25 cellular contexts compared by ENCODE assay signal in the genomic region with DNA sequence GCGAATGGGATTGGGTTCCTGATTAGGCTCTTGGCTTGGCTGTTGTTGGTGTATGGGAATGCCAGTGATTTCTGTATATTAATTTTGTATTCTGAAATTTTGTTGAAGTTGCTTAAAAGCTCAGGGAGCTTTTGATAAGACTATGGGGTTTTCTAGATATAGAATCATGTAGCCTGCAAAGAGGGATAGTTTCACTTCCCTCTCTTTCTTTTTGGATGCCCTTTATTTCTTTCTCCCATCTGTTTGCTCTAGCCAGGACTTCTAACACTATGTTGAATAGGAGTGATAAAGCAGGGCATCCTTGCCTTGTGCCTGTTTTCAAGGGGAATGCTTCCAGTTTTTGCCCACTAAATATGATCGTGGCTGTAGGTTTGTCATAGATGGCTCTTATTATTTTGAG.
"Had no signal": no experiment of that assay in that cellular context is flagged by ENCODE, and none has a peak within 500 bp of the region (broad histone marks: within the 10 kb centered on the region; RNA-seq: fewer than 3 reads in every experiment).

No MANE protein-coding gene starts in this region.

- H3K4me3 Mint-ChIP-seq: activated CD8-positive, alpha-beta T cell treated with anti-CD3 and anti-CD28 coated beads, Interleukin-2, amount 10 ng/mL, durations not matched to agents 7 days and 5 days; activated naive CD8-positive, alpha-beta T cell treated with anti-CD3 and anti-CD28 coated beads, Interleukin-2, amount 50 U/mL, for 24 hours; brain; central memory CD8-positive, alpha-beta T cell; T-helper 1 cell treated with Interleukin-12 subunit alpha and Interleukin-12 subunit beta and Interleukin-4 antibody, amounts not matched to agents 30 μg/mL and 1 μg/mL, for 36 hours; WTC11 had no signal

- H3K9me3 Mint-ChIP-seq: central memory CD8-positive, alpha-beta T cell had no signal

- H3K27ac ChIP-seq: RWPE1 had no signal

- H3K4me1 Mint-ChIP-seq: brain; central memory CD8-positive, alpha-beta T cell; WTC11 had no signal

- ATAC-seq: activated naive CD4-positive, alpha-beta T cell treated with anti-CD3 and anti-CD28 coated beads, Interleukin-2, amount 50 U/mL, for 72 hours; activated naive CD8-positive, alpha-beta T cell treated with anti-CD3 and anti-CD28 coated beads, Interleukin-2, amount 50 U/mL, for 24 hours; Panc1; WTC11 had no signal

- H3K36me3 Mint-ChIP-seq: brain had no signal

- DNase-seq: activated CD4-positive, alpha-beta T cell treated with anti-CD3 and anti-CD28 coated beads for 48 hours; activated CD4-positive, alpha-beta T cell treated with anti-CD3 and anti-CD28 coated beads, Interleukin-2, amount 50 U/mL, for 4 hours; activated CD4-positive, CD25-positive, alpha-beta regulatory T cell treated with anti-CD3 and anti-CD28 coated beads, Interleukin-2, amount 50 U/mL, for 72 hours; activated CD8-positive, alpha-beta memory T cell treated with anti-CD3 and anti-CD28 coated beads, Interleukin-2, amount 50 U/mL, for 48 hours; activated CD8-positive, alpha-beta T cell treated with anti-CD3 and anti-CD28 coated beads, Interleukin-2, amount 10 ng/mL, durations not matched to agents 7 days and 5 days; activated effector memory CD4-positive, alpha-beta T cell treated with Interleukin-2 at 50 U/mL for 16 hours; activated naive CD4-positive, alpha-beta T cell; activated naive CD8-positive, alpha-beta T cell treated with anti-CD3 and anti-CD28 coated beads, Interleukin-2, amount 50 U/mL, for 24 hours; activated T-cell treated with anti-CD3 and anti-CD28 coated beads, Interleukin-2, amount 50 U/mL, for 1 hour; amniotic stem cell; KG1; NCI-H1048; NCI-H146; NCI-H187 treated with DMSO at 0.1 percent for 48 hours; NCI-H2081 treated with DMSO at 0.1 percent for 48 hours; NCI-H446; NCI-H524; Right ventricle myocardium superior had no signal

- H3K27ac Mint-ChIP-seq: activated naive CD4-positive, alpha-beta T cell treated with anti-CD3 and anti-CD28 coated beads, Interleukin-2, amount 50 U/mL, for 72 hours; activated naive CD8-positive, alpha-beta T cell treated with anti-CD3 and anti-CD28 coated beads, Interleukin-2, amount 50 U/mL, for 24 hours; brain; T-helper 1 cell treated with Interleukin-12 subunit alpha and Interleukin-12 subunit beta and Interleukin-4 antibody, amounts not matched to agents 30 μg/mL and 1 μg/mL, for 36 hours; WTC11 had no signal

- H3K27me3 Mint-ChIP-seq: activated naive CD8-positive, alpha-beta T cell treated with anti-CD3 and anti-CD28 coated beads, Interleukin-2, amount 50 U/mL, for 24 hours; central memory CD8-positive, alpha-beta T cell had no signal
